In the genomic region with DNA sequence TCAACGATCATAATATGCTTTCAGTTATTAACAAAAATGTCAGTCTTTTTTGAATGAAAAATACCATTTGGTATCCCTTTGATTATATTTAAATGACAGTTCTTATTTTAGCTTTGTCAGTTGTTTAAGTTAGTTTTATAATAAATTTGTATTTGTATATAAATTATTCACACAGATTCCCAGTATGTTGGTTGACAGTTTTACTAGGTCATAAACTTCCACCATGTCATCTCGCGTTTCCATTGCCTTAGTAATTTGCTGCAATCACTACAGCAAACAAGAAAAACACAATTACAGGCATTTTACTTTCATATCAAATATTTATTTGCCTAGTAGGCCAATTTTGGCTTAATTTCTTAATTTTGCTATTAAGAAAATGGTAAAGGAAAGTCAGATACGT, we compare ENCODE assay signal across 15 cellular contexts.
DNase-seq lines count a peak whose midpoint lies in the region; ATAC-seq and TF ChIP-seq lines count a peak whose summit lies in the region.
"Had no signal": no experiment of that assay in that cellular context is flagged by ENCODE, and none has a peak within 500 bp of the region (broad histone marks: within the 10 kb centered on the region; RNA-seq: fewer than 3 reads in every experiment).

No MANE protein-coding gene starts in this region.

- no peaks in the 10 kb centered on the region for H3K27me3 ChIP-seq in mesenchymal stem cell (ENCODE audit: control insufficient read depth in 1 of 2, insufficient read depth in 1 of 2, low read length in 2 of 2)

- CTCF ChIA-PET in HEK293T (lab: Yijun Ruan, JAX): interaction anchor here (2.6 kb wide), 1 partner anchor 85 kb away, joined by 9 read pairs; no protein-coding TSS in a partner anchor
- CTCF ChIA-PET in activated CD4-positive, alpha-beta memory T cell treated with anti-CD3 and anti-CD28 coated beads for 36 hours (lab: Charles Lee): interaction anchor here (3.2 kb wide), 1 partner anchor 12 kb away, joined by 22 read pairs; no protein-coding TSS in a partner anchor

- H2BK120ac ChIP-seq in mesenchymal stem cell (ENCODE audit: low read depth, low read length): no peak overlapping the region

- no peak overlapping the region for H3K4me3 ChIP-seq in mesenchymal stem cell (ENCODE audit: insufficient read depth in 1 of 2, low read depth in 1 of 2, low read length in 2 of 2)
- H3K4me3 ChIP-seq: A549, GM23338 had no signal

- POLR2A ChIA-PET in HEK293T (lab: Yijun Ruan, JAX): no interaction called here
- POLR2A ChIA-PET in activated CD4-positive, alpha-beta memory T cell treated with anti-CD3 and anti-CD28 coated beads for 36 hours (lab: Charles Lee): no interaction called here

- H3K27ac ChIP-seq in mesenchymal stem cell (ENCODE audit: low read length, poor library complexity, severe bottlenecking): no peak overlapping the region
- H3K27ac ChIP-seq: A549 had no signal

- H3K4ac ChIP-seq in mesenchymal stem cell (ENCODE audit: low read depth in 1 of 2, low read length in 2 of 2): no peak overlapping the region

- peak overlapping the region in 3 of 5 experiments; percentile 17 to 84 (median 50) for H3K27ac Mint-ChIP-seq in brain
- no peak overlapping the region for H3K27ac Mint-ChIP-seq in activated CD4-positive, alpha-beta memory T cell treated with anti-CD3 and anti-CD28 coated beads for 36 hours
- H3K27ac Mint-ChIP-seq: CD14-positive monocyte; CD8-positive, alpha-beta T cell; GM23338 had no signal

- H4K91ac ChIP-seq in mesenchymal stem cell (ENCODE audit: low read length): no peak overlapping the region

- H3K4me2 ChIP-seq in mesenchymal stem cell (ENCODE audit: low read length, poor library complexity, severe bottlenecking): no peak overlapping the region
- H3K4me2 ChIP-seq: A549, GM23338 had no signal

- H3K18ac ChIP-seq in mesenchymal stem cell (ENCODE audit: low read depth in 1 of 2, low read length in 2 of 2): no peak overlapping the region

- H3K36me3 ChIP-seq in mesenchymal stem cell (ENCODE audit: control insufficient read depth in 1 of 2, insufficient read depth in 2 of 2, low read depth in 1 of 2, low read length in 2 of 2): no peaks in the 10 kb centered on the region

- H2AFZ ChIP-seq in mesenchymal stem cell (ENCODE audit: low read depth, low read length): no peak overlapping the region
- H2AFZ ChIP-seq: GM23338 had no signal

- H2BK15ac ChIP-seq in mesenchymal stem cell (ENCODE audit: low read depth, poor library complexity, severe bottlenecking): no peak overlapping the region

- no peak overlapping the region for H4K8ac ChIP-seq in mesenchymal stem cell (ENCODE audit: low read length)

- H3K27me3 Mint-ChIP-seq in brain: no peaks in the 10 kb centered on the region
- H3K27me3 Mint-ChIP-seq in activated CD4-positive, alpha-beta memory T cell treated with anti-CD3 and anti-CD28 coated beads for 36 hours: peaks cover 12% of the 10 kb centered on the region

- peaks cover 33% of the 10 kb centered on the region for H3K4me1 Mint-ChIP-seq in brain
- H3K4me1 Mint-ChIP-seq in activated CD4-positive, alpha-beta memory T cell treated with anti-CD3 and anti-CD28 coated beads for 36 hours (ENCODE audit: low read depth): no peaks in the 10 kb centered on the region
- H3K4me1 Mint-ChIP-seq: CD14-positive monocyte had no signal

- no peak overlapping the region for H2BK5ac ChIP-seq in mesenchymal stem cell (ENCODE audit: low read depth, low read length, poor library complexity, severe bottlenecking)

- no peaks in the 10 kb centered on the region for H3K4me1 ChIP-seq in mesenchymal stem cell (ENCODE audit: control insufficient read depth, insufficient read depth, low read depth, low read length)
- H3K4me1 ChIP-seq: A549 had no signal

- H3K79me1 ChIP-seq in mesenchymal stem cell (replicated peaks; ENCODE audit: low read length, poor library complexity, severe bottlenecking): no peaks in the 10 kb centered on the region

- no peak overlapping the region for H3K23ac ChIP-seq in mesenchymal stem cell (ENCODE audit: low read length in 2 of 2)

- no peak overlapping the region for H3K14ac ChIP-seq in mesenchymal stem cell (ENCODE audit: low read length in 2 of 2)

- intact Hi-C loops in activated CD4-positive, alpha-beta memory T cell treated with anti-CD3 and anti-CD28 coated beads for 36 hours (cut with micrococcal nuclease): no loop called here

- H2AK5ac ChIP-seq in mesenchymal stem cell (ENCODE audit: low read length, severe bottlenecking): no peak overlapping the region

- peaks cover 0 to 4% (median 0%) of the 10 kb centered on the region in 5 experiments for H3K9me3 Mint-ChIP-seq in brain
- no peaks in the 10 kb centered on the region for H3K9me3 Mint-ChIP-seq in activated CD4-positive, alpha-beta memory T cell treated with anti-CD3 and anti-CD28 coated beads for 36 hours
- H3K9me3 Mint-ChIP-seq: CD8-positive, alpha-beta T cell; GM23338 had no signal

- peak; percentile 13 for DNase-seq in HEK293T (ENCODE audit: extremely low spot score)
- DNase-seq in NCI-H2081 treated with DMSO at 0.1 percent for 48 hours (lab: John Stamatoyannopoulos, UW): peak; percentile 27
- no peak for DNase-seq in mesenchymal stem cell
- no peak for DNase-seq in HuH-7 (ENCODE audit: low spot score)
- DNase-seq in activated CD4-positive, alpha-beta memory T cell treated with anti-CD3 and anti-CD28 coated beads for 36 hours: no peak
- DNase-seq: CD8-positive, alpha-beta T cell; COR-L47; DMS153; DMS79 treated with DMSO at 0.1 percent for 48 hours; H7 had no signal

- no CpG with 5 or more reads among the region's 4 CpGs for WGBS in mesenchymal stem cell

- H3K36me3 Mint-ChIP-seq in brain: peaks cover 27% of the 10 kb centered on the region
- no peaks in the 10 kb centered on the region for H3K36me3 Mint-ChIP-seq in activated CD4-positive, alpha-beta memory T cell treated with anti-CD3 and anti-CD28 coated beads for 36 hours
- H3K36me3 Mint-ChIP-seq: CD14-positive monocyte; CD8-positive, alpha-beta T cell had no signal

- peak overlapping the region in 1 of 5 experiments; percentile 10 for H3K4me3 Mint-ChIP-seq in brain
- no peak overlapping the region for H3K4me3 Mint-ChIP-seq in activated CD4-positive, alpha-beta memory T cell treated with anti-CD3 and anti-CD28 coated beads for 36 hours
- H3K4me3 Mint-ChIP-seq: CD14-positive monocyte; CD8-positive, alpha-beta T cell; GM23338 had no signal

- peak overlapping the region; percentile 27 for H3K9ac ChIP-seq in mesenchymal stem cell (ENCODE audit: low read length)

- ATAC-seq in HG03108 (IDR thresholded peaks at IDR 0.05; ENCODE audit: unreplicated experiment): no peak
- ATAC-seq: A549; CD8-positive, alpha-beta T cell; GM23338 had no signal

- H3K9me3 ChIP-seq in mesenchymal stem cell (ENCODE audit: control insufficient read depth, low read length): no peaks in the 10 kb centered on the region
- H3K9me3 ChIP-seq: A549 had no signal

- TF ChIP-seq CTCF in brain (conservative IDR thresholded peaks at IDR 0.05): no peak

- no peak overlapping the region for H2BK12ac ChIP-seq in mesenchymal stem cell (ENCODE audit: low read length in 2 of 2)

TF ChIP-seq in HEK293T, 16 proteins besides CTCF, POLR2A, EP300 and RAD21:
- TF ChIP-seq TARDBP (IDR thresholded peaks at IDR 0.05) (no peak), BHLHE40 (IDR thresholded peaks at IDR 0.05; ENCODE audit: borderline replicate concordance) (no peak)
- TF ChIP-seq, protein P1, sequence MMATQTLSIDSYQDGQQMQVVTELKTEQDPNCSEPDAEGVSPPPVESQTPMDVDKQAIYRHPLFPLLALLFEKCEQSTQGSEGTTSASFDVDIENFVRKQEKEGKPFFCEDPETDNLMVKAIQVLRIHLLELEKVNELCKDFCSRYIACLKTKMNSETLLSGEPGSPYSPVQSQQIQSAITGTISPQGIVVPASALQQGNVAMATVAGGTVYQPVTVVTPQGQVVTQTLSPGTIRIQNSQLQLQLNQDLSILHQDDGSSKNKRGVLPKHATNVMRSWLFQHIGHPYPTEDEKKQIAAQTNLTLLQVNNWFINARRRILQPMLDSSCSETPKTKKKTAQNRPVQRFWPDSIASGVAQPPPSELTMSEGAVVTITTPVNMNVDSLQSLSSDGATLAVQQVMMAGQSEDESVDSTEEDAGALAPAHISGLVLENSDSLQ (IDR thresholded peaks at IDR 0.05): peak; percentile 91

Comparison
In these comparisons a context has a peak if more than half of its experiments do, and no peak if none do; other contexts are left out.
1. DNase-seq: peak in HEK293T (single experiment) and NCI-H2081 treated with DMSO at 0.1 percent for 48 hours (single experiment); none in mesenchymal stem cell (single experiment), HuH-7 (single experiment) and activated CD4-positive, alpha-beta memory T cell treated with anti-CD3 and anti-CD28 coated beads for 36 hours (single experiment).